Comparison of ENCODE assay signal across 7 cellular contexts in the genomic region with DNA sequence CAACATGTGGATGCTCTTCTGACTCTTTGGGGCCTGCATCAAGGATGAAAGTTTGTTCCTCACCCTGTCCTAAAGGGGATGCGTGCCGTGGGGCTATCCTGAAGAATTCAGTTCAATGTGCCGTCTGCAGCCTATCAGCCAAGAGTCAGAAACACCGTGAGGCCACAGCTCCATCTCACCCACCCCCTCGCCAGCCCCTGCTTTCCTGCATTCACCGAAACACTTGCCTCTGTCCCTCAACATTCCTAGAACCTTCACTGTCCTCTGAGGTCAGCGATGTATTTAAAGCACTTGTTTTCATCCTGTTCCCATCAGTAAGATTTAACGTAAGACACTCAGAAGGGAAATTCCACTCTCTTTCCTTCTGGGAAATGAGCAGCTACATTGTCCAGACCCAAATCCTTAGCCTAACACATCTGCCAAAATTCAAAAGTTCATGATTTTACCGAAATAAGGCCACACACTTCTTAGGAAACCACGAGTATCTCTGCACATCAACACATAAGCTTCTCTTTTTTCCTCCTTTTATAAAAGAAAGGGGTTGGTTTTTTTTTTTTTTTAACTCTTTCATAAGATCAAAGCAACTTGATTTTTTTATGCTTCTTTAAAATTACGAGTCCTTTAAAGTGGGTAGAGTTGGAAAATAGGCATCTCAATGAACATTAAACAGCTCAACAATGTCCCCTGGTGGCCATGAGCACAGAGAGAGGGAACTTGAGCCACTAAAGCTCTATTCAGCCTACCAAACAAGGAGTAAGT.
DNase-seq lines count a peak whose midpoint lies in the region; ATAC-seq, FAIRE-seq and TF ChIP-seq lines count a peak whose summit lies in the region.

No MANE protein-coding gene starts in this region.

- no peak overlapping the region for H3K4me3 ChIP-seq in upper lobe of right lung

- no peaks in the 10 kb centered on the region for H3K27me3 Mint-ChIP-seq in activated naive CD4-positive, alpha-beta T cell treated with anti-CD3 and anti-CD28 coated beads for 36 hours (ENCODE audit: low read depth)
- H3K27me3 Mint-ChIP-seq in progenitor cell of endocrine pancreas: no peaks in the 10 kb centered on the region

- no peaks in the 10 kb centered on the region for H3K9me3 ChIP-seq in upper lobe of right lung

- in situ Hi-C loops in SK-MEL-5 (cut with HindIII; ENCODE audit: low pct_unique_long_range_greater_than_20kb, low sequenced_read_pairs): loop anchor here (25.0 kb wide), 2 partner anchors 137 to 312 kb away; no protein-coding TSS in a partner anchor

- peak; percentile 70 for DNase-seq in HTR-8/SVneo (ENCODE audit: insufficient read length, low spot score)
- peak; percentile 91 for DNase-seq in SK-MEL-5 (ENCODE audit: low read depth, low spot score)
- DNase-seq in activated naive CD4-positive, alpha-beta T cell treated with anti-CD3 and anti-CD28 coated beads for 36 hours: peak; percentile 85
- peak; percentile 98 for DNase-seq in glomerular visceral epithelial cell (ENCODE audit: extremely low spot score)
- peak; percentile 20 for DNase-seq in progenitor cell of endocrine pancreas (ENCODE audit: low spot score, unreplicated experiment)
- no peak for DNase-seq in upper lobe of right lung

- no peaks in the 10 kb centered on the region for H3K36me3 Mint-ChIP-seq in activated naive CD4-positive, alpha-beta T cell treated with anti-CD3 and anti-CD28 coated beads for 36 hours (ENCODE audit: low read depth)
- H3K36me3 Mint-ChIP-seq in progenitor cell of endocrine pancreas (ENCODE audit: insufficient read depth): peaks cover 18% of the 10 kb centered on the region

- H3K27me3 ChIP-seq in upper lobe of right lung: no peaks in the 10 kb centered on the region

- intact Hi-C loops in activated naive CD4-positive, alpha-beta T cell treated with anti-CD3 and anti-CD28 coated beads for 36 hours (cut with micrococcal nuclease): loop anchor here (1.0 to 5.0 kb wide), 7 partner anchors 82 to 476 kb away; no protein-coding TSS in a partner anchor
- intact Hi-C loops in upper lobe of right lung (cut with DNase I): loop anchor here (5.0 kb wide), 1 partner anchor 177 kb away; a partner anchor contains a TSS

- TF ChIP-seq CTCF in GM12873 (IDR thresholded peaks at IDR 0.05; ENCODE audit: insufficient read depth, low read depth, low read length, missing control alignments) (peak; percentile 91), progenitor cell of endocrine pancreas (IDR thresholded peaks at IDR 0.05; ENCODE audit: unreplicated experiment) (peak; percentile 90), upper lobe of right lung (IDR thresholded peaks at IDR 0.05) (peak; percentile 90)

- CTCF ChIA-PET in activated naive CD4-positive, alpha-beta T cell treated with anti-CD3 and anti-CD28 coated beads for 36 hours (lab: Charles Lee): interaction anchor here (0.6 to 5.1 kb wide), 49 partner anchors 11 to 777 kb away, joined by 3 to 81 read pairs (median 4); no protein-coding TSS in a partner anchor

- ATAC-seq in upper lobe of right lung: peak; percentile 92

- H3K27ac ChIP-seq in upper lobe of right lung: peak overlapping the region; percentile 61

- FAIRE-seq in HTR-8/SVneo (lab: Jason Lieb, UNC): no peak

- H3K4me1 ChIP-seq in upper lobe of right lung: peaks cover 20% of the 10 kb centered on the region

- no peak overlapping the region for H3K4me3 Mint-ChIP-seq in activated naive CD4-positive, alpha-beta T cell treated with anti-CD3 and anti-CD28 coated beads for 36 hours
- no peak overlapping the region for H3K4me3 Mint-ChIP-seq in progenitor cell of endocrine pancreas (ENCODE audit: low read depth)

- no peak overlapping the region for H3K27ac Mint-ChIP-seq in activated naive CD4-positive, alpha-beta T cell treated with anti-CD3 and anti-CD28 coated beads for 36 hours
- peak overlapping the region; percentile 67 for H3K27ac Mint-ChIP-seq in progenitor cell of endocrine pancreas

- peaks cover 28% of the 10 kb centered on the region for H3K4me1 Mint-ChIP-seq in activated naive CD4-positive, alpha-beta T cell treated with anti-CD3 and anti-CD28 coated beads for 36 hours (ENCODE audit: low read depth)
- H3K4me1 Mint-ChIP-seq in progenitor cell of endocrine pancreas (ENCODE audit: low read depth): no peaks in the 10 kb centered on the region

- no peaks in the 10 kb centered on the region for H3K9me3 Mint-ChIP-seq in activated naive CD4-positive, alpha-beta T cell treated with anti-CD3 and anti-CD28 coated beads for 36 hours
- no peaks in the 10 kb centered on the region for H3K9me3 Mint-ChIP-seq in progenitor cell of endocrine pancreas (ENCODE audit: low read depth)

- H3K36me3 ChIP-seq in upper lobe of right lung: no peaks in the 10 kb centered on the region
